ENCODE assay signal across 11 cellular contexts in the genomic region with DNA sequence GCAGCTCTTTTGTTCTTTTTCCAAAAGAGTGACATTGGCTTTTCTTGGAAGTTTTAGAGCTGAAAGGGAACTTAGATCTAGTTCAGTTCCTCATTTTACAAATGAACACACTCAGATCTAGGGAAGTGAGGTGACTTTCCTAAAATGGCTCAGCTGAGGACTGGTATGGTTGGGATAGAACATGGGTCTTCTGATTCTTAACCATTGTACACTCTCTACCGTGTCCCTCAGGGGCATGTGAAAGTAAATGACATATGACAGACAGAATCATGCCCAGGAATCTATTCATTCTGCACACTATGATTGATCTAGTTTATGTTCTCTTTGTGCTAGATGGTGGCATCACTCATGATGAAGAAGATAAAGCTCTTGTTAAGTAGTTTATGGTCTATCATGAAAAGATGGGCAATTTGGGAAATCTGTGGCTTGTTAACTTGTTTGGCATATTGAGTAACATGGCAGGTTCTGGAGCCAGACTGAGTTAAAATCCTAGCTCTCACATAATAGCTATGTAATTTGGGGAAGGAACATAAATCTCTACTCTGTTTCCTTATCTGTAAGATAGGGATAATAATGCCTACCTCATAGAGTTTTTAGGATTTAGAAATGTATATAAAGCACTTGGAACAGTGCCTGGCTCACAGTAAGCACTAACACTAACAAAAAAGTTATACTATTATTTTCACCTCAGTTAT. TPM values are rescaled to one million over a fixed set of nuclear protein-coding genes. Genes with fewer than 3 reads are reported as not detected.
A peak's percentile ranks its signal among the peaks of the same experiment; 100 is the strongest.
DNase-seq lines count a peak whose midpoint lies in the region; ATAC-seq and TF ChIP-seq lines count a peak whose summit lies in the region.
"Had no signal": no experiment of that assay in that cellular context is flagged by ENCODE, and none has a peak within 500 bp of the region (broad histone marks: within the 10 kb centered on the region; RNA-seq: fewer than 3 reads in every experiment).

No MANE protein-coding gene starts in this region.

- H3K4me1 Mint-ChIP-seq in central memory CD8-positive, alpha-beta T cell: peaks cover 19% of the 10 kb centered on the region
- H3K4me1 Mint-ChIP-seq in stimulated activated naive CD8-positive, alpha-beta T cell treated with anti-CD3 and anti-CD28 coated beads, Interleukin-15, amount 100 ng/mL, for 72 hours: peaks cover 44% of the 10 kb centered on the region

- ATAC-seq in Right ventricle myocardium superior (ENCODE audit: poor library complexity) (peak; percentile 30), Right ventricle myocardium inferior (no peak)
- ATAC-seq in central memory CD8-positive, alpha-beta T cell (replicated peaks; ENCODE audit: extremely low read depth, poor library complexity, severe bottlenecking): no peak
- peak; percentile 43 for ATAC-seq in stimulated activated naive CD8-positive, alpha-beta T cell treated with anti-CD3 and anti-CD28 coated beads, Interleukin-15, amount 100 ng/mL, for 72 hours

- no peaks in the 10 kb centered on the region for H3K9me3 Mint-ChIP-seq in central memory CD8-positive, alpha-beta T cell
- H3K9me3 Mint-ChIP-seq in stimulated activated naive CD8-positive, alpha-beta T cell treated with anti-CD3 and anti-CD28 coated beads, Interleukin-15, amount 100 ng/mL, for 72 hours: no peaks in the 10 kb centered on the region
- H3K9me3 Mint-ChIP-seq: activated CD4-positive, alpha-beta T cell treated with anti-CD3 and anti-CD28 coated beads, Interleukin-2, amount 10 ng/mL, durations not matched to agents 24 days and 14 days had no signal

- peaks cover 1% of the 10 kb centered on the region for H3K36me3 Mint-ChIP-seq in central memory CD8-positive, alpha-beta T cell (ENCODE audit: insufficient read depth)

- no peak overlapping the region for H3K4me3 ChIP-seq in NB4 (ENCODE audit: low read depth, low read length)
- H3K4me3 ChIP-seq: cardiac muscle cell had no signal

- peak overlapping the region; percentile 79 for H3K27ac Mint-ChIP-seq in central memory CD8-positive, alpha-beta T cell (ENCODE audit: low read depth)
- H3K27ac Mint-ChIP-seq in stimulated activated naive CD8-positive, alpha-beta T cell treated with anti-CD3 and anti-CD28 coated beads, Interleukin-15, amount 100 ng/mL, for 72 hours: no peak overlapping the region
- H3K27ac Mint-ChIP-seq: activated CD4-positive, alpha-beta T cell treated with anti-CD3 and anti-CD28 coated beads, Interleukin-2, amount 10 ng/mL, durations not matched to agents 24 days and 14 days had no signal

- intact Hi-C loops in Right ventricle myocardium superior (cut with DNase I): no loop called here
- intact Hi-C loops in Right ventricle myocardium inferior (cut with DNase I): no loop called here

- H3K27me3 Mint-ChIP-seq in central memory CD8-positive, alpha-beta T cell: no peaks in the 10 kb centered on the region
- H3K27me3 Mint-ChIP-seq in stimulated activated naive CD8-positive, alpha-beta T cell treated with anti-CD3 and anti-CD28 coated beads, Interleukin-15, amount 100 ng/mL, for 72 hours: no peaks in the 10 kb centered on the region
- H3K27me3 Mint-ChIP-seq: activated CD4-positive, alpha-beta T cell treated with anti-CD3 and anti-CD28 coated beads, Interleukin-2, amount 10 ng/mL, durations not matched to agents 24 days and 14 days had no signal

- DNase-seq in Right ventricle myocardium superior: no peak
- DNase-seq in Right ventricle myocardium inferior (ENCODE audit: missing footprints): no peak
- peak; percentile 28 for DNase-seq in NB4 (ENCODE audit: low read depth)
- DNase-seq in central memory CD8-positive, alpha-beta T cell (ENCODE audit: low spot score in 2 of 2): no peak
- DNase-seq in stimulated activated naive CD8-positive, alpha-beta T cell treated with anti-CD3 and anti-CD28 coated beads, Interleukin-15, amount 100 ng/mL, for 72 hours: no peak
- DNase-seq in activated T-cell treated with anti-CD3 and anti-CD28 coated beads, Interleukin-2, amount 50 U/mL, for 1 hour: no peak
- no peak for DNase-seq in activated CD8-positive, alpha-beta memory T cell treated with anti-CD3 and anti-CD28 coated beads for 24 hours
- no peak for DNase-seq in NCI-H2081 treated with DMSO at 0.1 percent for 48 hours (lab: John Stamatoyannopoulos, UW)
- DNase-seq: activated CD4-positive, alpha-beta T cell treated with anti-CD3 and anti-CD28 coated beads, Interleukin-2, amount 10 ng/mL, durations not matched to agents 24 days and 14 days; activated effector memory CD4-positive, alpha-beta T cell treated with anti-CD3 and anti-CD28 coated beads, Interleukin-2, amount 50 U/mL, for 16 hours had no signal

- TF ChIP-seq POLR2A in NB4 (IDR thresholded peaks at IDR 0.05; ENCODE audit: extremely low read depth, insufficient read length): no peak

- H3K4me3 Mint-ChIP-seq in central memory CD8-positive, alpha-beta T cell: no peak overlapping the region
- H3K4me3 Mint-ChIP-seq in stimulated activated naive CD8-positive, alpha-beta T cell treated with anti-CD3 and anti-CD28 coated beads, Interleukin-15, amount 100 ng/mL, for 72 hours: no peak overlapping the region
- H3K4me3 Mint-ChIP-seq: activated CD4-positive, alpha-beta T cell treated with anti-CD3 and anti-CD28 coated beads, Interleukin-2, amount 10 ng/mL, durations not matched to agents 24 days and 14 days had no signal

- TF ChIP-seq CTCF in NB4 (IDR thresholded peaks at IDR 0.05; ENCODE audit: low read depth, low read length): no peak

RNA-seq across cellular contexts. Expression of a gene that starts 30.9 kb away (rescaled TPM):
- total RNA-seq in Right ventricle myocardium superior: 69.9 TPM
- 75.3 TPM for total RNA-seq in Right ventricle myocardium inferior

Comparison
In these comparisons a context has a peak if more than half of its experiments do, and no peak if none do; other contexts are left out.
1. ATAC-seq: peak in Right ventricle myocardium superior (single experiment) and stimulated activated naive CD8-positive, alpha-beta T cell treated with anti-CD3 and anti-CD28 coated beads, Interleukin-15, amount 100 ng/mL, for 72 hours (single experiment); none in Right ventricle myocardium inferior (single experiment) and central memory CD8-positive, alpha-beta T cell (single experiment).